1 cellular context compared by ENCODE assay signal in genomic region chr19:51594774-51595109, GRCh38.
TF ChIP-seq lines count a peak whose summit lies in the region.

No MANE protein-coding gene starts in this region.

TF ChIP-seq in GM23338, 12 proteins besides CTCF, POLR2A, EP300 and RAD21 (continued from another document):
- no peak for TF ChIP-seq ZNF462 (CRISPR knock-in tag; IDR thresholded peaks at IDR 0.05)
- no peak for TF ChIP-seq CREB1 (CRISPR knock-in tag; IDR thresholded peaks at IDR 0.05; ENCODE audit: low read depth)
- no peak for TF ChIP-seq ETS1 (IDR thresholded peaks at IDR 0.05)
- no peak for TF ChIP-seq ZNF114 (CRISPR knock-in tag; IDR thresholded peaks at IDR 0.05)
- TF ChIP-seq EZH2 (IDR thresholded peaks at IDR 0.05; ENCODE audit: low read depth, unreplicated experiment): no peak
- no peak for TF ChIP-seq JUNB (IDR thresholded peaks at IDR 0.05; ENCODE audit: unreplicated experiment)
- no peak for TF ChIP-seq STAT1 (IDR thresholded peaks at IDR 0.05; ENCODE audit: unreplicated experiment)
